Comparison of ENCODE assay signal across 1 cellular context in genomic region chr3:146832815-146833458, GRCh38.
TF ChIP-seq lines count a peak whose summit lies in the region.

No MANE protein-coding gene starts in this region.

TF ChIP-seq in HepG2, 621 proteins besides CTCF, POLR2A, EP300 and RAD21 (continued from another document):
- TF ChIP-seq ZBTB39 (CRISPR knock-in tag; IDR thresholded peaks at IDR 0.05) (no peak), GPN1 (CRISPR knock-in tag; IDR thresholded peaks at IDR 0.05; ENCODE audit: borderline replicate concordance) (no peak)
TF ChIP-seq in HepG2: peak in this region for 2.
